ENCODE assay signal across 8 cellular contexts in the genomic region with DNA sequence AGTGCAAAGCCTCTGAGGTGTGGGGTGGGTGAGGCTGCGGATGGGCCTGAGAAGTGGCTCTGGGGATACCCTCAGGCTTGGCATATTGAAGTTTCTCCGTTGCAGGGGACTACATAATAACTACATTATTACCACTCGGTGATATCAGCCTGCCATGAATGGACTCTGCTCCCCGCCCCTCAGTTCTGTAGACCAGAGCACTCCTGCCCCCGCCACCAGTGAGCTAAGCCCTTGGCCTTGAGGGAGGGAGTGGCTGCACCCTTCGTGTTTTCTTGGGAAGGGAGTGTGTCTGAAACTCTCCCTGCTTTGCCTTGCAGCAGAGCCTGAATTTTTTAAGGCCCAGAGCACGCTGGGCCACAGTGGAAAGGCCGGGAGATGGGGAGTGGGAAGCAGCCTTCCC. TPM values are rescaled to one million over a fixed set of nuclear protein-coding genes. Genes with fewer than 3 reads are reported as not detected.
DNase-seq lines count a peak whose midpoint lies in the region; ATAC-seq and TF ChIP-seq lines count a peak whose summit lies in the region.

No MANE protein-coding gene starts in this region.

- H3K27me3 Mint-ChIP-seq in activated naive CD8-positive, alpha-beta T cell: no peaks in the 10 kb centered on the region

- DNase-seq in cardiac muscle cell (ENCODE audit: low read depth in 1 of 2, low spot score in 1 of 2) (no peak), cardiac septum (ENCODE audit: low spot score) (no peak), right lobe of liver (no peak), transverse colon (peak; percentile 55), AG08396 (ENCODE audit: low spot score) (no peak), amniotic stem cell (lab: John Stamatoyannopoulos, UW) (no peak), NCI-H526 (lab: John Stamatoyannopoulos, UW) (no peak)

- H3K4me3 Mint-ChIP-seq in activated naive CD8-positive, alpha-beta T cell: peak overlapping the region; percentile 94

- ATAC-seq in right lobe of liver: no peak

- H3K27me3 ChIP-seq in cardiac muscle cell: no peaks in the 10 kb centered on the region
- H3K27me3 ChIP-seq in right lobe of liver: no peaks in the 10 kb centered on the region
- no peaks in the 10 kb centered on the region for H3K27me3 ChIP-seq in transverse colon

- H3K36me3 Mint-ChIP-seq in activated naive CD8-positive, alpha-beta T cell: peaks cover 9% of the 10 kb centered on the region

- 47% methylated on average over 3 of the region's 8 CpGs for WGBS in right lobe of liver (ENCODE audit: insufficient coverage, low coverage, low lambda C conversion rate, missing lambda C conversion rate)
- 27% methylated on average over 7 of the region's 8 CpGs; no CpG with 5 or more reads in 1 of the 2 donors for WGBS in transverse colon (ENCODE audit: low coverage in 1 of 2), 2 donors

- H3K4me1 Mint-ChIP-seq in activated naive CD8-positive, alpha-beta T cell (ENCODE audit: low read depth): peaks cover 59% of the 10 kb centered on the region

- TF ChIP-seq CTCF in cardiac muscle cell (IDR thresholded peaks at IDR 0.05; ENCODE audit: low read depth, low read length) (no peak), right lobe of liver (IDR thresholded peaks at IDR 0.05) (no peak), transverse colon (IDR thresholded peaks at IDR 0.05) (no peak)

- peak overlapping the region; percentile 88 for H3K27ac ChIP-seq in cardiac muscle cell
- peak overlapping the region; percentile 80 to 95 (median 94) for H3K27ac ChIP-seq in right lobe of liver
- H3K27ac ChIP-seq in transverse colon: peak overlapping the region; percentile 94 to 99 (median 96)

- TF ChIP-seq EP300 in transverse colon (IDR thresholded peaks at IDR 0.05; ENCODE audit: low read depth): no peak

- TF ChIP-seq POLR2A in right lobe of liver (IDR thresholded peaks at IDR 0.05): no peak
- TF ChIP-seq POLR2A in transverse colon (IDR thresholded peaks at IDR 0.05): no peak

- no peaks in the 10 kb centered on the region for H3K9me3 ChIP-seq in cardiac muscle cell (ENCODE audit: low read depth)
- no peaks in the 10 kb centered on the region for H3K9me3 ChIP-seq in right lobe of liver
- no peaks in the 10 kb centered on the region for H3K9me3 ChIP-seq in transverse colon

- peak overlapping the region; percentile 97 for H3K27ac Mint-ChIP-seq in activated naive CD8-positive, alpha-beta T cell

- H3K36me3 ChIP-seq in cardiac muscle cell: no peaks in the 10 kb centered on the region
- no peaks in the 10 kb centered on the region for H3K36me3 ChIP-seq in right lobe of liver
- H3K36me3 ChIP-seq in transverse colon: no peaks in the 10 kb centered on the region

- H3K9me3 Mint-ChIP-seq in activated naive CD8-positive, alpha-beta T cell (ENCODE audit: low read depth): no peaks in the 10 kb centered on the region

- H3K4me3 ChIP-seq in cardiac muscle cell (peak overlapping the region; percentile 71), right lobe of liver (peak overlapping the region; percentile 75 to 82 (median 81)), transverse colon (peak overlapping the region in 3 of 4 donors; percentile 58 to 80 (median 67))

- in situ Hi-C loops in transverse colon (cut with MboI; ENCODE audit: low pct_ligation_motif_present in 1 of 4, low pct_unique_long_range_greater_than_20kb in 1 of 4, low sequenced_read_pairs in 3 of 4): loop anchor here in 1 of 4 donors (10.0 kb wide), 1 partner anchor 53 kb away; no protein-coding TSS in a partner anchor

- intact Hi-C loops in cardiac septum (cut with DNase I): loop anchor here (5.0 kb wide), 3 partner anchors 54 to 169 kb away; no protein-coding TSS in a partner anchor
- intact Hi-C loops in right lobe of liver (cut with DNase I): loop anchor here in 1 of 2 donors (10.0 kb wide), 2 partner anchors 73 to 133 kb away; no protein-coding TSS in a partner anchor
- intact Hi-C loops in transverse colon (cut with DNase I; ENCODE audit: low total_unique reads): no loop called here

- H3K4me1 ChIP-seq in cardiac muscle cell (ENCODE audit: low read depth): peaks cover 31% of the 10 kb centered on the region
- peaks cover 0 to 30% (median 12%) of the 10 kb centered on the region in 4 donors for H3K4me1 ChIP-seq in right lobe of liver
- peaks cover 6 to 65% (median 49%) of the 10 kb centered on the region in 4 donors for H3K4me1 ChIP-seq in transverse colon

RNA-seq across cellular contexts. Expression of a gene that starts 1.7 kb away (rescaled TPM):
- total RNA-seq in cardiac muscle cell (36.7 and 41.5 TPM in 2 replicates), cardiac septum (8.0 TPM), right lobe of liver (10 to 100 TPM in 2 of 6 experiments, 1 to 10 TPM in 4; 6.9 to 14.4 (median 9.0) TPM), transverse colon (1 to 10 TPM; 7.5 to 9.1 (median 8.2) TPM)
- polyA plus RNA-seq in cardiac muscle cell: 63.4 and 72.2 TPM in 2 replicates

RNA-seq across cellular contexts. Expression of a gene that starts 41.4 kb away (rescaled TPM):
- 1.1 and 2.0 TPM in 2 replicates for total RNA-seq in cardiac muscle cell
- 1.6 and 2.8 TPM in 2 replicates for polyA plus RNA-seq in cardiac muscle cell
- total RNA-seq in cardiac septum: 0.08 TPM
- total RNA-seq in right lobe of liver: under 1 TPM in 1 of 6 experiments, not detected in 5; 0.09 TPM
- under 1 TPM in 1 of 4 donors, not detected in 3; 0.48 TPM for total RNA-seq in transverse colon

RNA-seq across cellular contexts. Expression of a gene that starts 47.2 kb away (rescaled TPM):
- total RNA-seq in cardiac muscle cell: 70.5 and 82.1 TPM in 2 replicates
- 30.8 and 35.8 TPM in 2 replicates for polyA plus RNA-seq in cardiac muscle cell
- 10.1 TPM for total RNA-seq in cardiac septum
- total RNA-seq in right lobe of liver: 10 to 100 TPM in 2 of 6 experiments, 1 to 10 TPM in 4; 4.8 to 22.8 (median 9.8) TPM
- total RNA-seq in transverse colon: 10 to 100 TPM in 3 of 4 donors, 1 to 10 TPM in 1; 7.2 to 39.3 (median 15.2) TPM
